8 cellular contexts compared by ENCODE assay signal in the genomic region with DNA sequence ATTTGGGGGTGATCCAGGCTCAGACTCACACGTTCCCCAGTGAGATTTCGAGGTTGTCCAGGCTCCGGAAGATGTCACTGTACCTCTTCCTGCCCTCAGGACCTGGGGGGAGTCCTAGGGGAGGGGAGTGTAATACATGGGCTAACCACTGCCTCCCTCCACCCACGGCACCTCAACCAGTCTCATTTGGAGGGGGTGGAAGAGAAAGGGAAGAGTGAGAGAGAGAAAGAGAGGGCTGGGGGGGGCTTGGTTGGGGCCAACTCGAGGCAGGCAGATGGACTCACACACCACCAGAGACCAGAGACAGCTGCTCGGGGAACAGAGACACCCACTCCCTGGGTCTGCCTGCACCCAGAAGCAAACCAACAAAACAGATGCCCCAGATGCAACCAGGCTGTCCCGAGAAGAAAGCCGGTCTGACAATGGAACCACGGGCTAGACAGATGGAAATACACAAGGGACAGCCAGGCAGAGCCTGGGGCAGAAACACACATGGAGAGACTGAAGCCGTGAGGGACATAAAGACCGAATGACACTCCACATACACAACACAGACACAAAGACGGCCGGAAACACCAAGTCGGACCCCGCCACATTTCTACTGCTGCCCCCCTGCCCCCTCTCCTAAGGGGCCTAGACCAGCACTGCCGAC. TPM values are rescaled to one million over a fixed set of nuclear protein-coding genes. Genes with fewer than 3 reads are reported as not detected.
DNase-seq lines count a peak whose midpoint lies in the region; ATAC-seq and TF ChIP-seq lines count a peak whose summit lies in the region.

No MANE protein-coding gene starts in this region.

- 28% methylated on average over 15 of the region's 16 CpGs for WGBS in HUES64
- WGBS in esophagus muscularis mucosa: 37% methylated on average over 13 of the region's 16 CpGs
- 23 to 34% (median 26%) methylated on average over 16 of the region's 16 CpGs for WGBS in ovary, 3 donors

- no peak for TF ChIP-seq EP300 in esophagus muscularis mucosa (IDR thresholded peaks at IDR 0.05)
- no peak for TF ChIP-seq EP300 in ovary (IDR thresholded peaks at IDR 0.05)

- H3K4me1 ChIP-seq in HUES64 (ENCODE audit: insufficient read depth, low read length) (no peaks in the 10 kb centered on the region), esophagus muscularis mucosa (peaks cover 15 to 20% (median 17%) of the 10 kb centered on the region in 4 donors), ovary (ENCODE audit: insufficient read depth) (no peaks in the 10 kb centered on the region)

- H3K27me3 ChIP-seq in HUES64 (ENCODE audit: insufficient read depth, low read length) (no peaks in the 10 kb centered on the region), esophagus muscularis mucosa (no peaks in the 10 kb centered on the region), ovary (no peaks in the 10 kb centered on the region)

- peak overlapping the region; percentile 70 for H3K9ac ChIP-seq in HUES64 (ENCODE audit: low read depth, low read length)

- peak overlapping the region; percentile 75 for H3K4me3 ChIP-seq in HUES64 (ENCODE audit: low read length)
- H3K4me3 ChIP-seq in esophagus muscularis mucosa: peak overlapping the region; percentile 64 to 93 (median 75)
- peak overlapping the region; percentile 66 for H3K4me3 ChIP-seq in ovary

- H3K9me3 ChIP-seq in HUES64 (ENCODE audit: insufficient read depth, low read depth, low read length): no peaks in the 10 kb centered on the region
- H3K9me3 ChIP-seq in esophagus muscularis mucosa: no peaks in the 10 kb centered on the region
- no peaks in the 10 kb centered on the region for H3K9me3 ChIP-seq in ovary

- DNase-seq in NCI-H146 (lab: John Stamatoyannopoulos, UW) (peak; percentile 61), NCI-H146 treated with DMSO at 0.1 percent for 48 hours (lab: John Stamatoyannopoulos, UW; ENCODE audit: unreplicated experiment) (no peak), esophagus muscularis mucosa (ENCODE audit: extremely low spot score) (no peak), ovary (no peak), hippocampal formation (lab: John Stamatoyannopoulos, UW) (no peak)
- DNase-seq in activated CD4-positive, alpha-beta T cell treated with anti-CD3 and anti-CD28 coated beads, Interleukin-2, amount 50 U/mL, for 48 hours: peak; percentile 57 to 69

- H3K27ac ChIP-seq in HUES64 (ENCODE audit: low read depth, low read length) (0 out of 2 replicates have a peak overlapping the region, but pooled peaks have one; percentile 43), esophagus muscularis mucosa (replicated peaks in 1 of 4) (peak overlapping the region in 2 of 4 donors; percentile 42 to 49), ovary (no peak overlapping the region)

- TF ChIP-seq CTCF in esophagus muscularis mucosa (IDR thresholded peaks at IDR 0.05): no peak
- TF ChIP-seq CTCF in ovary (IDR thresholded peaks at IDR 0.05): no peak

- no peak for TF ChIP-seq POLR2A in esophagus muscularis mucosa (IDR thresholded peaks at IDR 0.05; ENCODE audit: low read depth)
- TF ChIP-seq POLR2A in ovary (IDR thresholded peaks at IDR 0.05): no peak

- ATAC-seq in HG03095 (IDR thresholded peaks at IDR 0.05; ENCODE audit: unreplicated experiment): no peak

- H3K36me3 ChIP-seq in HUES64 (ENCODE audit: insufficient read depth, low read length) (peaks cover 28% of the 10 kb centered on the region), esophagus muscularis mucosa (peaks cover 27 to 42% (median 32%) of the 10 kb centered on the region in 4 donors), ovary (no peaks in the 10 kb centered on the region)

- intact Hi-C loops in esophagus muscularis mucosa (cut with DNase I) (loop anchor here (2.0 kb wide), 1 partner anchor 110 kb away; no protein-coding TSS in a partner anchor), ovary (cut with DNase I) (loop anchor here in 3 of 4 donors (1.0 to 5.0 kb wide), 3 partner anchors 110 kb away; no protein-coding TSS in a partner anchor)

RNA-seq across cellular contexts. Expression of gene GMIP, which starts 0.8 kb away (rescaled TPM):
- polyA plus RNA-seq in HUES64 (2013, experiment 1 of 2): 8.1 TPM
- 10.3 TPM for polyA plus RNA-seq in HUES64 (2013, experiment 2 of 2)
- total RNA-seq in esophagus muscularis mucosa: 10 to 100 TPM in 1 of 4 donors, 1 to 10 TPM in 3; 6.9 to 15.9 (median 7.5) TPM
- total RNA-seq in ovary: 1 to 10 TPM; 3.9 to 6.9 (median 5.2) TPM
- polyA plus RNA-seq in ovary: 1 to 10 TPM; 3.3 to 3.8 TPM

RNA-seq across cellular contexts. Expression of gene LPAR2, which starts 14.6 kb away (rescaled TPM):
- 44.0 TPM for polyA plus RNA-seq in HUES64 (2013, experiment 1 of 2)
- polyA plus RNA-seq in HUES64 (2013, experiment 2 of 2): 40.5 TPM
- 1 to 10 TPM in 2 of 4 donors, under 1 TPM in 2; 0.69 to 2.7 (median 1.0) TPM for total RNA-seq in esophagus muscularis mucosa
- 10 to 100 TPM in 1 of 7 donors, 1 to 10 TPM in 6; 4.5 to 17.0 (median 7.3) TPM for total RNA-seq in ovary
- 1 to 10 TPM; 3.2 to 7.9 TPM for polyA plus RNA-seq in ovary

RNA-seq across cellular contexts. Expression of gene ATP13A1, which starts 20.8 kb away (rescaled TPM):
- polyA plus RNA-seq in HUES64 (2013, experiment 1 of 2): 33.5 TPM
- polyA plus RNA-seq in HUES64 (2013, experiment 2 of 2): 27.5 TPM
- 100 to 1,000 TPM in 1 of 4 donors, 10 to 100 TPM in 3; 59.3 to 104 (median 81.7) TPM for total RNA-seq in esophagus muscularis mucosa
- total RNA-seq in ovary: 100 to 1,000 TPM in 2 of 7 donors, 10 to 100 TPM in 5; 46.7 to 407 (median 67.7) TPM
- polyA plus RNA-seq in ovary: 10 to 100 TPM; 24.9 to 40.9 TPM

RNA-seq across cellular contexts. Expression of gene PBX4, which starts 24.1 kb away (rescaled TPM):
- polyA plus RNA-seq in HUES64 (2013, experiment 1 of 2): 2.3 TPM
- 2.0 TPM for polyA plus RNA-seq in HUES64 (2013, experiment 2 of 2)
- total RNA-seq in esophagus muscularis mucosa: 1 to 10 TPM in 1 of 4 donors, under 1 TPM in 2, not detected in 1; 0.66 to 3.7 (median 0.98) TPM
- 1 to 10 TPM; 1.9 to 4.4 (median 3.2) TPM for total RNA-seq in ovary
- polyA plus RNA-seq in ovary: 1 to 10 TPM in 1 of 2 donors, under 1 TPM in 1; 0.73 to 4.1 TPM

RNA-seq across cellular contexts. Expression of gene ZNF101, which starts 26.0 kb away (rescaled TPM):
- 24.6 TPM for polyA plus RNA-seq in HUES64 (2013, experiment 1 of 2)
- polyA plus RNA-seq in HUES64 (2013, experiment 2 of 2): 20.5 TPM
- total RNA-seq in esophagus muscularis mucosa: 1 to 10 TPM; 4.5 to 7.1 (median 5.7) TPM
- 10 to 100 TPM in 1 of 7 donors, 1 to 10 TPM in 6; 2.9 to 12.6 (median 5.6) TPM for total RNA-seq in ovary
- polyA plus RNA-seq in ovary: 10 to 100 TPM in 1 of 2 donors, 1 to 10 TPM in 1; 4.2 to 10.4 TPM

Comparison
In these comparisons a context has a peak if more than half of its experiments do, and no peak if none do; other contexts are left out.
1. DNase-seq: peak in NCI-H146 (single experiment) and activated CD4-positive, alpha-beta T cell treated with anti-CD3 and anti-CD28 coated beads, Interleukin-2, amount 50 U/mL, for 48 hours (2 of 2); none in NCI-H146 treated with DMSO at 0.1 percent for 48 hours (single experiment), esophagus muscularis mucosa (single experiment), ovary (0 of 5) and hippocampal formation (0 of 2).
2. Peak in every context shown above with its lines, with median percentiles within 50 percentile points of each other: H3K4me3 ChIP-seq.